ENCODE assay signal across 28 cellular contexts in genomic region chr12:85659754-85660530, GRCh38.
"Had no signal": no experiment of that assay in that cellular context is flagged by ENCODE, and none has a peak within 500 bp of the region (broad histone marks: within the 10 kb centered on the region; RNA-seq: fewer than 3 reads in every experiment).

No MANE protein-coding gene starts in this region.

- DNase-seq: colonic mucosa; cortex of kidney; dermis blood vessel endothelial cell; dorsolateral prefrontal cortex; effector CD4-positive, alpha-beta T cell; effector CD8-positive, alpha-beta T cell; effector memory CD4-positive, alpha-beta T cell; effector memory CD8-positive, alpha-beta T cell; endodermal cell; erythroblast; esophagus squamous epithelium; foreskin fibroblast; foreskin keratinocyte; foreskin melanocyte; gastrocnemius medialis; glutamatergic neuron; head of caudate nucleus; heart left ventricle; heart right ventricle had no signal

- H3K27ac ChIP-seq: colonic mucosa, coronary artery, dorsolateral prefrontal cortex, epithelial cell of prostate, esophagus muscularis mucosa, esophagus squamous epithelium, foreskin keratinocyte, gastrocnemius medialis, gastroesophageal sphincter, heart left ventricle, heart right ventricle had no signal

- H3K4me3 ChIP-seq: colonic mucosa, coronary artery, dorsolateral prefrontal cortex, esophagus muscularis mucosa, esophagus squamous epithelium, gastrocnemius medialis, gastroesophageal sphincter, heart left ventricle, heart right ventricle had no signal

- H3K4me1 ChIP-seq: colonic mucosa, esophagus muscularis mucosa, esophagus squamous epithelium, foreskin keratinocyte, gastrocnemius medialis, gastroesophageal sphincter, heart left ventricle, heart right ventricle had no signal

- ATAC-seq: effector memory CD8-positive, alpha-beta T cell; esophagus mucosa; foreskin keratinocyte; gastrocnemius medialis; gastroesophageal sphincter; heart left ventricle; heart right ventricle had no signal

- H3K27me3 ChIP-seq: colonic mucosa, esophagus muscularis mucosa, esophagus squamous epithelium, foreskin keratinocyte, gastrocnemius medialis, gastroesophageal sphincter, heart left ventricle, heart right ventricle had no signal

- FAIRE-seq: colon, endometrium, endothelial cell of umbilical vein, frontal cortex had no signal

- H3K36me3 ChIP-seq: colonic mucosa, esophagus muscularis mucosa, esophagus squamous epithelium, gastrocnemius medialis, gastroesophageal sphincter, heart left ventricle, heart right ventricle had no signal

- H3K9me3 ChIP-seq: colonic mucosa, esophagus muscularis mucosa, gastrocnemius medialis, gastroesophageal sphincter had no signal
